10 cellular contexts compared by ENCODE assay signal in genomic region chr10:13115832-13116793, GRCh38. TPM values are rescaled to one million over a fixed set of nuclear protein-coding genes. Genes with fewer than 3 reads are reported as not detected.
A peak's percentile ranks its signal among the peaks of the same experiment; 100 is the strongest.
DNase-seq lines count a peak whose midpoint lies in the region; ATAC-seq and TF ChIP-seq lines count a peak whose summit lies in the region.
"Had no signal": no experiment of that assay in that cellular context is flagged by ENCODE, and none has a peak within 500 bp of the region (broad histone marks: within the 10 kb centered on the region; RNA-seq: fewer than 3 reads in every experiment).

No MANE protein-coding gene starts in this region.

- no peaks in the 10 kb centered on the region for H3K27me3 Mint-ChIP-seq in naive thymus-derived CD8-positive, alpha-beta T cell
- H3K27me3 Mint-ChIP-seq: activated B cell treated with CpG ODN at 0.5 μM for 24 hours, progenitor cell of endocrine pancreas had no signal

- H3K27ac ChIP-seq in adrenal gland = peak overlapping the region in 4 of 5 donors; percentile 49 to 80 (median 59)

- intact Hi-C loops in adrenal gland (cut with DNase I) = no loop called here

- peaks cover 0 to 82% (median 49%) of the 10 kb centered on the region in 3 donors for H3K36me3 Mint-ChIP-seq in naive thymus-derived CD8-positive, alpha-beta T cell

- peak overlapping the region; percentile 41 for H3K4me3 ChIP-seq in GM12864 (ENCODE audit: low read depth, low read length)
- peak overlapping the region in 1 of 4 donors; percentile 38 for H3K4me3 ChIP-seq in adrenal gland
- no peak overlapping the region for H3K4me3 ChIP-seq in HAP-1

- no peaks in the 10 kb centered on the region for H3K9me3 ChIP-seq in adrenal gland (replicated peaks in 1 of 3)
- H3K9me3 ChIP-seq in HAP-1 = no peaks in the 10 kb centered on the region

- DNase-seq in GM12864 (ENCODE audit: low read depth) = no peak
- peak in 5 of 7 donors; percentile 33 to 73 (median 46) for DNase-seq in adrenal gland
- DNase-seq in naive thymus-derived CD8-positive, alpha-beta T cell = peak in 1 of 10 donors; percentile 25
- DNase-seq in HAP-1 (ENCODE audit: low spot score in 2 of 2) = no peak
- no peak for DNase-seq in T-helper 9 cell
- DNase-seq: activated B cell treated with CpG ODN at 0.5 μM for 24 hours had no signal

- peaks cover 4 to 46% of the 10 kb centered on the region in 2 donors for H3K36me3 ChIP-seq in adrenal gland (replicated peaks in 1 of 2)
- peaks cover 10% of the 10 kb centered on the region; the same call in 1 of the 2 replicates for H3K36me3 ChIP-seq in HAP-1 (replicated peaks)

- TF ChIP-seq CTCF in GM12864 (IDR thresholded peaks at IDR 0.05; ENCODE audit: low read depth, low read length, missing control alignments) (no peak), adrenal gland (IDR thresholded peaks at IDR 0.05) (no peak)

- H3K27me3 ChIP-seq in adrenal gland (no peaks in the 10 kb centered on the region), HAP-1 (ENCODE audit: low read depth) (no peaks in the 10 kb centered on the region)

- peaks cover 7 to 28% (median 24%) of the 10 kb centered on the region in 4 donors for H3K4me1 Mint-ChIP-seq in naive thymus-derived CD8-positive, alpha-beta T cell

- peak overlapping the region; percentile 20 to 89 (median 58) for H3K27ac Mint-ChIP-seq in naive thymus-derived CD8-positive, alpha-beta T cell
- H3K27ac Mint-ChIP-seq: activated B cell treated with CpG ODN at 0.5 μM for 24 hours, progenitor cell of endocrine pancreas had no signal

- WGBS in adrenal gland, 4 donors = 32 to 36% (median 34%) methylated on average over 12 of the region's 12 CpGs

- peak; percentile 79 for ATAC-seq in HG03175 (IDR thresholded peaks at IDR 0.05; ENCODE audit: unreplicated experiment)
- ATAC-seq in naive thymus-derived CD8-positive, alpha-beta T cell = peak in 1 of 2 donors; percentile 28
- no peak for ATAC-seq in GM18519 (IDR thresholded peaks at IDR 0.05; ENCODE audit: low FRiP score, unreplicated experiment)
- no peak for ATAC-seq in HG02798 (IDR thresholded peaks at IDR 0.05; ENCODE audit: poor library complexity, unreplicated experiment)

- no peaks in the 10 kb centered on the region for H3K9me3 Mint-ChIP-seq in naive thymus-derived CD8-positive, alpha-beta T cell
- H3K9me3 Mint-ChIP-seq: activated B cell treated with CpG ODN at 0.5 μM for 24 hours had no signal

- in situ Hi-C loops in HAP-1 (cut with MboI; ENCODE audit: low sequenced_read_pairs) = no loop called here

- POLR2A ChIA-PET in naive thymus-derived CD8-positive, alpha-beta T cell (lab: Charles Lee) = interaction anchor here (1.4 kb wide), 1 partner anchor 12 kb away, joined by 3 read pairs; no protein-coding TSS in a partner anchor

- H3K4me1 ChIP-seq in adrenal gland (replicated peaks in 1 of 2) (peaks cover 12 to 15% of the 10 kb centered on the region in 2 donors), HAP-1 (no peaks in the 10 kb centered on the region)

- H3K4me3 Mint-ChIP-seq in naive thymus-derived CD8-positive, alpha-beta T cell = peak overlapping the region in 3 of 10 donors; percentile 20 to 81 (median 50)
- H3K4me3 Mint-ChIP-seq: activated B cell treated with CpG ODN at 0.5 μM for 24 hours had no signal

- no peak for TF ChIP-seq POLR2A in adrenal gland (IDR thresholded peaks at IDR 0.05)

RNA-seq across cellular contexts. Expression of gene OPTN, which starts 16.1 kb away (rescaled TPM):
- total RNA-seq in adrenal gland = 100 to 1,000 TPM in 4 of 8 donors, 10 to 100 TPM in 4; 77.9 to 124 (median 98.8) TPM
- polyA plus RNA-seq in adrenal gland = 10 to 100 TPM; 63.2 to 88.9 (median 69.2) TPM
- 10 to 100 TPM; 43.9 to 52.1 TPM for total RNA-seq in naive thymus-derived CD8-positive, alpha-beta T cell
- 10 to 100 TPM; 25.8 to 35.1 (median 27.1) TPM for polyA plus RNA-seq in naive thymus-derived CD8-positive, alpha-beta T cell

RNA-seq across cellular contexts. Expression of gene MCM10, which starts 45.2 kb away (rescaled TPM):
- total RNA-seq in adrenal gland = 1 to 10 TPM in 2 of 8 donors, under 1 TPM in 6; 0.17 to 1.3 (median 0.57) TPM
- 1 to 10 TPM in 1 of 3 donors, under 1 TPM in 2; 0.08 to 1.5 (median 0.20) TPM for polyA plus RNA-seq in adrenal gland
- total RNA-seq in naive thymus-derived CD8-positive, alpha-beta T cell = under 1 TPM in 1 of 2 experiments, not detected in 1; 0.34 TPM
- polyA plus RNA-seq in naive thymus-derived CD8-positive, alpha-beta T cell = not detected

Comparison
In these comparisons a context has a peak if more than half of its experiments do, and no peak if none do; other contexts are left out.
1. DNase-seq: peak in adrenal gland (5 of 7); none in GM12864 (single experiment), HAP-1 (0 of 2) and T-helper 9 cell (single experiment).